17 cellular contexts compared by ENCODE assay signal in genomic region chr7:25877802-25878789, GRCh38.
DNase-seq lines count a peak whose midpoint lies in the region; ATAC-seq, FAIRE-seq and TF ChIP-seq lines count a peak whose summit lies in the region.
"Had no signal": no experiment of that assay in that cellular context is flagged by ENCODE, and none has a peak within 500 bp of the region (broad histone marks: within the 10 kb centered on the region; RNA-seq: fewer than 3 reads in every experiment).

No MANE protein-coding gene starts in this region.

- ATAC-seq in GM19452 (IDR thresholded peaks at IDR 0.05; ENCODE audit: unreplicated experiment) (peak; percentile 85), HG03159 (IDR thresholded peaks at IDR 0.05; ENCODE audit: unreplicated experiment) (peak; percentile 57), HG03280 (IDR thresholded peaks at IDR 0.05; ENCODE audit: unreplicated experiment) (no peak)
- ATAC-seq in activated CD4-positive, alpha-beta T cell treated with anti-CD3 and anti-CD28 coated beads for 36 hours: no peak
- ATAC-seq: right cardiac atrium had no signal

- no peak for TF ChIP-seq CTCF in uterus (IDR thresholded peaks at IDR 0.05)

- intact Hi-C loops in activated CD4-positive, alpha-beta T cell treated with anti-CD3 and anti-CD28 coated beads for 36 hours (cut with DNase I, micrococcal nuclease): no loop called here
- intact Hi-C loops in uterus (cut with DNase I; ENCODE audit: low total_unique reads): no loop called here

- H3K9me3 Mint-ChIP-seq in activated CD4-positive, alpha-beta T cell treated with anti-CD3 and anti-CD28 coated beads for 36 hours (ENCODE audit: low read depth): no peaks in the 10 kb centered on the region
- H3K9me3 Mint-ChIP-seq: activated CD4-positive, alpha-beta memory T cell treated with anti-CD3 and anti-CD28 coated beads, Interleukin-2, amount 10 ng/mL, durations not matched to agents 7 days and 5 days; dendritic cell treated with granulocyte-macrophage colony-stimulating factor and Interleukin-4, amounts not matched to agents 40 ng/mL and 50 ng/mL, for 4 days; neural progenitor cell had no signal

- no peaks in the 10 kb centered on the region for H3K9me3 ChIP-seq in uterus
- H3K9me3 ChIP-seq: transverse colon had no signal

- H3K4me3 Mint-ChIP-seq in activated CD4-positive, alpha-beta T cell treated with anti-CD3 and anti-CD28 coated beads for 36 hours: no peak overlapping the region
- H3K4me3 Mint-ChIP-seq: activated CD4-positive, alpha-beta memory T cell treated with anti-CD3 and anti-CD28 coated beads, Interleukin-2, amount 10 ng/mL, durations not matched to agents 7 days and 5 days; dendritic cell treated with granulocyte-macrophage colony-stimulating factor and Interleukin-4, amounts not matched to agents 40 ng/mL and 50 ng/mL, for 4 days; neural progenitor cell had no signal

- no peaks in the 10 kb centered on the region for H3K36me3 Mint-ChIP-seq in activated CD4-positive, alpha-beta T cell treated with anti-CD3 and anti-CD28 coated beads for 36 hours (ENCODE audit: low read depth)
- H3K36me3 Mint-ChIP-seq: neural progenitor cell had no signal

- H3K36me3 ChIP-seq in uterus: no peaks in the 10 kb centered on the region
- H3K36me3 ChIP-seq: neural progenitor cell, transverse colon had no signal

- no peak overlapping the region for H3K27ac Mint-ChIP-seq in activated CD4-positive, alpha-beta T cell treated with anti-CD3 and anti-CD28 coated beads for 36 hours
- H3K27ac Mint-ChIP-seq: activated CD4-positive, alpha-beta memory T cell treated with anti-CD3 and anti-CD28 coated beads, Interleukin-2, amount 10 ng/mL, durations not matched to agents 7 days and 5 days; dendritic cell treated with granulocyte-macrophage colony-stimulating factor and Interleukin-4, amounts not matched to agents 40 ng/mL and 50 ng/mL, for 4 days; neural progenitor cell had no signal

- peak; percentile 67 for FAIRE-seq in G401.6 (lab: Jason Lieb, UNC)

- peaks cover 32% of the 10 kb centered on the region for H3K27me3 Mint-ChIP-seq in activated CD4-positive, alpha-beta T cell treated with anti-CD3 and anti-CD28 coated beads for 36 hours

- peaks cover 0 to 4% of the 10 kb centered on the region in 2 donors for H3K27me3 ChIP-seq in uterus

- H3K4me1 ChIP-seq in uterus: no peaks in the 10 kb centered on the region
- H3K4me1 ChIP-seq: neural progenitor cell, transverse colon had no signal

- TF ChIP-seq POLR2A in uterus (IDR thresholded peaks at IDR 0.05): no peak

- H3K27ac ChIP-seq in uterus: no peak overlapping the region
- H3K27ac ChIP-seq: neural progenitor cell, transverse colon had no signal

- DNase-seq in NOMO-1 treated with dmso at 0.1 percent for 144 hours (lab: John Stamatoyannopoulos, UW; ENCODE audit: unreplicated experiment): peak; percentile 16
- DNase-seq in epidermal melanocyte (ENCODE audit: insufficient read length, low spot score): no peak
- no peak for DNase-seq in activated CD4-positive, alpha-beta T cell treated with anti-CD3 and anti-CD28 coated beads for 36 hours
- DNase-seq in uterus: no peak
- DNase-seq: activated CD4-positive, alpha-beta memory T cell treated with anti-CD3 and anti-CD28 coated beads, Interleukin-2, amount 10 ng/mL, durations not matched to agents 7 days and 5 days; aorta; NCI-H1436 treated with DMSO at 0.1 percent for 48 hours; NCI-H510A; right cardiac atrium; stimulated activated CD4-positive, alpha-beta T cell treated with anti-CD3 and anti-CD28 coated beads, Interleukin-2, amount 100 ng/mL, for 24 hours; transverse colon had no signal

- H3K4me3 ChIP-seq in uterus: no peak overlapping the region
- H3K4me3 ChIP-seq: neural progenitor cell, transverse colon had no signal

- H3K4me1 Mint-ChIP-seq in activated CD4-positive, alpha-beta T cell treated with anti-CD3 and anti-CD28 coated beads for 36 hours: no peaks in the 10 kb centered on the region
- H3K4me1 Mint-ChIP-seq: activated CD4-positive, alpha-beta memory T cell treated with anti-CD3 and anti-CD28 coated beads, Interleukin-2, amount 10 ng/mL, durations not matched to agents 7 days and 5 days; neural progenitor cell had no signal

- CTCF ChIA-PET in activated CD4-positive, alpha-beta T cell treated with anti-CD3 and anti-CD28 coated beads for 36 hours (lab: Charles Lee): interaction anchor here (0.9 to 1.2 kb wide), 2 partner anchors 15 to 184 kb away, joined by 3 to 6 read pairs; no protein-coding TSS in a partner anchor

- POLR2A ChIA-PET in activated CD4-positive, alpha-beta T cell treated with anti-CD3 and anti-CD28 coated beads for 36 hours (lab: Charles Lee): no interaction called here

Comparison
In these comparisons a context has a peak if more than half of its experiments do, and no peak if none do; other contexts are left out.
1. ATAC-seq: peak in GM19452 (single experiment) and HG03159 (single experiment); none in activated CD4-positive, alpha-beta T cell treated with anti-CD3 and anti-CD28 coated beads for 36 hours (single experiment) and HG03280 (single experiment).